Comparison of ENCODE assay signal across 8 cellular contexts in the genomic region with DNA sequence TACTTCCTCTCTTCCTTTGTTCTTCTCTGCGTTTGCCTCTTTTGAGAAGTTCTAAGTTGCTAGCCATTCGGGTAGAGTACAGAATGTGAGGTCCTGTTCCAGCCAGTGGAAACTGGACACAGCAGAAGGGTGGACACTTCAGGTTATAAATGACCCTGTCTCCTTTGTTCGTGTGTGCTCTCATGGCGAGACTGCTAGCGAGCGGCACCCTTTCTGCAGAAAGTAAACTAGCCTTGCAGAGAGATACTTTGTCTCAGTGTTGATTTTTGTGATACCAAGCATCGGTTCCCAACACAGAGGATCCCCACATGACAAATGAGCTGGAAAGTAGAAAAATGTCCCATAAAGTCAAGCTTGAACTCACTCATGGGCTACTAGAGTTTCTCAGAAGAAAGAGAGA.
DNase-seq lines count a peak whose midpoint lies in the region; ATAC-seq, FAIRE-seq and TF ChIP-seq lines count a peak whose summit lies in the region.
"Not testable (repeated sequence)": the region's sequence is repeated elsewhere in the genome, so short reads cannot be mapped to it uniquely, and the experiment has no call there.

No MANE protein-coding gene starts in this region.

- H3K4me3 Mint-ChIP-seq in progenitor cell of endocrine pancreas (ENCODE audit: low read depth): not testable (repeated sequence)

- not testable (repeated sequence) for TF ChIP-seq POLR2A in HCT116 (IDR thresholded peaks at IDR 0.05; ENCODE audit: borderline replicate concordance, extremely low read depth, insufficient read depth, insufficient read length); IMR-90 (IDR thresholded peaks at IDR 0.05; ENCODE audit: low read depth, low read length); endothelial cell of umbilical vein (IDR thresholded peaks at IDR 0.05; ENCODE audit: low read depth, low read length)

- H3K9ac ChIP-seq in HCT116 (ENCODE audit: low read length); IMR-90 (ENCODE audit: low read depth, low read length); mammary epithelial cell (ENCODE audit: insufficient read depth, low read length); endothelial cell of umbilical vein (replicated peaks; ENCODE audit: extremely low read depth, insufficient read depth, low read length): not testable (repeated sequence)

- POLR2A ChIA-PET in HCT116 (lab: Charles Lee); IMR-90 (lab: Charles Lee; ENCODE audit: unreplicated experiment); endothelial cell of umbilical vein (lab: Charles Lee): not testable (repeated sequence)

- in situ Hi-C loops in IMR-90 (cut with MboI; ENCODE audit: low sequenced_read_pairs); mammary epithelial cell (cut with MboI; ENCODE audit: low sequenced_read_pairs in 2 of 2): not testable (repeated sequence)

- no CpG with 5 or more reads among the region's 7 CpGs for WGBS in IMR-90 (ENCODE audit: extremely low coverage in 2 of 2, insufficient read length in 1 of 2), 2 experiments
- WGBS in mammary epithelial cell (ENCODE audit: low coverage, missing lambda C conversion rate): 91% methylated on average over 5 of the region's 7 CpGs

- not testable (repeated sequence) for H3K14ac ChIP-seq in IMR-90 (replicated peaks; ENCODE audit: low read depth, low read length)

- dilution Hi-C loops in IMR-90 (cut with HindIII; ENCODE audit: low sequenced_read_pairs, unreplicated experiment); mammary epithelial cell (cut with HindIII; ENCODE audit: low sequenced_read_pairs); endothelial cell of umbilical vein (cut with MboI; ENCODE audit: extremely low pct_ligation_motif_present, low sequenced_read_pairs): not testable (repeated sequence)

- not testable (repeated sequence) for TF ChIP-seq CTCF in AG10803 (conservative IDR thresholded peaks at IDR 0.05; ENCODE audit: low read length); HCT116 (IDR thresholded peaks at IDR 0.05 in 2 of 3, conservative IDR thresholded peaks at IDR 0.05 in 1 of 3; ENCODE audit: borderline replicate concordance in 1 of 3, insufficient read depth in 1 of 3, low read depth in 2 of 3, low read length in 2 of 3); IMR-90 (conservative IDR thresholded peaks at IDR 0.05; ENCODE audit: low read depth, low read length); mammary epithelial cell (conservative IDR thresholded peaks at IDR 0.05 in 1 of 2, IDR thresholded peaks at IDR 0.05 in 1 of 2; ENCODE audit: extremely low read depth in 1 of 2, insufficient read depth in 1 of 2, low read depth in 1 of 2, low read length in 2 of 2); endothelial cell of umbilical vein (IDR thresholded peaks at IDR 0.05; ENCODE audit: extremely low read depth in 1 of 2, insufficient read depth in 1 of 2, low read depth in 1 of 2, low read length in 2 of 2); progenitor cell of endocrine pancreas (IDR thresholded peaks at IDR 0.05; ENCODE audit: unreplicated experiment)

- peak overlapping the region; percentile 19 for H2BK5ac ChIP-seq in IMR-90 (ENCODE audit: low read depth, low read length, poor library complexity, severe bottlenecking)

- H3K27ac ChIP-seq in HCT116 (ENCODE audit: low read depth, low read length); IMR-90 (ENCODE audit: insufficient read depth, low read length); mammary epithelial cell (ENCODE audit: insufficient read depth, low read depth, low read length); endothelial cell of umbilical vein (ENCODE audit: insufficient read depth, low read depth, low read length): not testable (repeated sequence)

- H3K18ac ChIP-seq in IMR-90 (ENCODE audit: low read depth, low read length): not testable (repeated sequence)

- not testable (repeated sequence) for H3K79me1 ChIP-seq in IMR-90 (ENCODE audit: low read depth in 1 of 2, low read length in 2 of 2)

- H3K9me2 ChIP-seq in HCT116 (ENCODE audit: insufficient read depth): not testable (repeated sequence)

- not testable (repeated sequence) for H3K9me3 ChIP-seq in HCT116 (ENCODE audit: control insufficient read depth in 1 of 2, insufficient read depth in 1 of 2, low read depth in 1 of 2, low read length in 2 of 2); IMR-90 (ENCODE audit: control insufficient read depth, insufficient read depth, low read length); mammary epithelial cell (replicated peaks; ENCODE audit: insufficient read depth, low read length); endothelial cell of umbilical vein (replicated peaks; ENCODE audit: control insufficient read depth, insufficient read depth, low read length)

- not testable (repeated sequence) for H4K5ac ChIP-seq in IMR-90 (ENCODE audit: low read depth, low read length)

- H3K4me1 ChIP-seq in HCT116 (ENCODE audit: control insufficient read depth in 1 of 2, insufficient read depth in 2 of 2, low read length in 2 of 2); IMR-90 (ENCODE audit: control insufficient read depth, insufficient read depth, low read length); mammary epithelial cell (ENCODE audit: insufficient read depth, low read length); endothelial cell of umbilical vein (ENCODE audit: control insufficient read depth, extremely low read depth, insufficient read depth, low read length): not testable (repeated sequence)

- H4K20me1 ChIP-seq in HCT116 (ENCODE audit: insufficient read depth); IMR-90 (ENCODE audit: insufficient read depth, low read length); mammary epithelial cell (ENCODE audit: insufficient read depth, low read length); endothelial cell of umbilical vein (replicated peaks; ENCODE audit: control insufficient read depth, extremely low read depth, insufficient read depth, low read length): not testable (repeated sequence)

- intact Hi-C loops in HCT116 (cut with micrococcal nuclease); IMR-90 (cut with micrococcal nuclease); mammary epithelial cell (cut with micrococcal nuclease); endothelial cell of umbilical vein (cut with micrococcal nuclease): not testable (repeated sequence)

- H3K79me2 ChIP-seq in HCT116 (ENCODE audit: insufficient read depth, low read length); mammary epithelial cell (ENCODE audit: insufficient read depth, low read length); endothelial cell of umbilical vein (ENCODE audit: control insufficient read depth, insufficient read depth, low read length): not testable (repeated sequence)

- H2BK20ac ChIP-seq in IMR-90 (ENCODE audit: low read depth, low read length): not testable (repeated sequence)

- CTCF ChIA-PET in HCT116 (lab: Charles Lee); IMR-90 (lab: Yijun Ruan, JAX); mammary epithelial cell (lab: Charles Lee; ENCODE audit: low non-redundant PET); endothelial cell of umbilical vein (lab: Charles Lee): not testable (repeated sequence)

- not testable (repeated sequence) for H3K4ac ChIP-seq in IMR-90 (ENCODE audit: low read depth, low read length)

- not testable (repeated sequence) for H3K9me3 Mint-ChIP-seq in progenitor cell of endocrine pancreas (ENCODE audit: low read depth)

- TF ChIP-seq RAD21 in HCT116 (IDR thresholded peaks at IDR 0.05; ENCODE audit: low read depth); IMR-90 (IDR thresholded peaks at IDR 0.05; ENCODE audit: low read length): not testable (repeated sequence)

- H2AFZ ChIP-seq in HCT116 (ENCODE audit: low read depth, low read length, poor library complexity, severe bottlenecking); IMR-90 (replicated peaks; ENCODE audit: low read length, poor library complexity); endothelial cell of umbilical vein (ENCODE audit: low read depth, low read length): not testable (repeated sequence)
- H2AFZ ChIP-seq in mammary epithelial cell (ENCODE audit: low read depth, low read length): peak overlapping the region; percentile 42

- H2AK5ac ChIP-seq in IMR-90 (ENCODE audit: low read depth, low read length): not testable (repeated sequence)

- peak overlapping the region; percentile 64 for H3K27ac Mint-ChIP-seq in progenitor cell of endocrine pancreas

- not testable (repeated sequence) for H3K27me3 Mint-ChIP-seq in progenitor cell of endocrine pancreas

- not testable (repeated sequence) for H3K36me3 Mint-ChIP-seq in progenitor cell of endocrine pancreas (ENCODE audit: insufficient read depth)

- H4K91ac ChIP-seq in IMR-90 (ENCODE audit: insufficient read depth, low read depth, low read length): not testable (repeated sequence)

- not testable (repeated sequence) for H3K56ac ChIP-seq in IMR-90 (ENCODE audit: extremely low read depth, insufficient read depth, low read length)

- not testable (repeated sequence) for BruUV-seq in HCT116 (replicated peaks; lab: Mats Ljungman, UMichigan); IMR-90 (replicated peaks; lab: Mats Ljungman, UMichigan); mammary epithelial cell (replicated peaks; lab: Mats Ljungman, UMichigan)
- BruUV-seq in endothelial cell of umbilical vein (replicated peaks; lab: Mats Ljungman, UMichigan): TSS peak; percentile 97

- not testable (repeated sequence) for H3K36me3 ChIP-seq in HCT116 (ENCODE audit: control insufficient read depth in 1 of 2, insufficient read depth in 2 of 2, low read length in 2 of 2); IMR-90 (ENCODE audit: control insufficient read depth, insufficient read depth, low read length); mammary epithelial cell (ENCODE audit: insufficient read depth, low read length); endothelial cell of umbilical vein (ENCODE audit: control insufficient read depth in 2 of 2, extremely low read depth in 1 of 2, insufficient read depth in 2 of 2, low read length in 2 of 2)

- not testable (repeated sequence) for H3K4me1 Mint-ChIP-seq in progenitor cell of endocrine pancreas (ENCODE audit: low read depth)

- H3K27me3 ChIP-seq in HCT116 (ENCODE audit: insufficient read depth, low read length); IMR-90 (ENCODE audit: control insufficient read depth, insufficient read depth, low read length); mammary epithelial cell (ENCODE audit: insufficient read depth, low read length); endothelial cell of umbilical vein (ENCODE audit: control insufficient read depth in 2 of 2, insufficient read depth in 2 of 2, low read length in 2 of 2): not testable (repeated sequence)

- not testable (repeated sequence) for H2BK120ac ChIP-seq in IMR-90 (ENCODE audit: low read depth, low read length)

- ATAC-seq in HCT116; IMR-90 (ENCODE audit: low read depth): not testable (repeated sequence)

- H3K4me3 ChIP-seq in AG10803 (ENCODE audit: low read length); HCT116 (replicated peaks in 1 of 2; ENCODE audit: low read depth in 1 of 2, low read length in 2 of 2); IMR-90 (ENCODE audit: insufficient read depth, low read depth, low read length); mammary epithelial cell (replicated peaks in 1 of 3; ENCODE audit: insufficient read depth in 1 of 3, low read depth in 2 of 3, low read length in 3 of 3); endothelial cell of umbilical vein (replicated peaks in 1 of 3; ENCODE audit: insufficient read depth in 1 of 3, low read depth in 1 of 3, low read length in 3 of 3): not testable (repeated sequence)

- DNase-seq in AG10803 (ENCODE audit: low read depth) (peak; percentile 0), LoVo (ENCODE audit: low spot score) (peak; percentile 22), mammary epithelial cell (peak; percentile 0), fibroblast of peridontal ligament (ENCODE audit: extremely low read depth) (peak; percentile 5)
- DNase-seq in HCT116 (ENCODE audit: low read depth, low spot score); IMR-90; endothelial cell of umbilical vein (ENCODE audit: low read depth, low spot score); progenitor cell of endocrine pancreas (ENCODE audit: low spot score, unreplicated experiment): not testable (repeated sequence)

- H2BK15ac ChIP-seq in IMR-90 (ENCODE audit: low read depth, low read length): not testable (repeated sequence)

- not testable (repeated sequence) for FAIRE-seq in endothelial cell of umbilical vein (lab: Jason Lieb, UNC)

- not testable (repeated sequence) for H3K23ac ChIP-seq in IMR-90 (ENCODE audit: low read depth, low read length)

- not testable (repeated sequence) for H3K4me2 ChIP-seq in HCT116 (ENCODE audit: low read length); IMR-90 (ENCODE audit: low read depth, low read length); mammary epithelial cell (ENCODE audit: insufficient read depth, low read depth, low read length); endothelial cell of umbilical vein (ENCODE audit: insufficient read depth, low read length)

- not testable (repeated sequence) for H2AK9ac ChIP-seq in IMR-90 (replicated peaks; ENCODE audit: low read depth, low read length, poor library complexity)

- H4K8ac ChIP-seq in IMR-90 (ENCODE audit: low read depth in 2 of 2, low read length in 2 of 2): not testable (repeated sequence)

- H3K9me1 ChIP-seq in IMR-90 (ENCODE audit: insufficient read depth, low read length); endothelial cell of umbilical vein (replicated peaks; ENCODE audit: control insufficient read depth, extremely low read depth, insufficient read depth, low read length): not testable (repeated sequence)

- RAD21 ChIA-PET in HCT116 (lab: Charles Lee; ENCODE audit: low non-redundant PET in 1 of 2, low total read pairs in 2 of 2, uncharacterized antibody in 2 of 2, unreplicated experiment in 2 of 2): not testable (repeated sequence)
